ENCODE assay signal across 26 cellular contexts in genomic region chr5:168064933-168065622, GRCh38.
"Had no signal": no experiment of that assay in that cellular context is flagged by ENCODE, and none has a peak within 500 bp of the region (broad histone marks: within the 10 kb centered on the region; RNA-seq: fewer than 3 reads in every experiment).

No MANE protein-coding gene starts in this region.

- H3K4me2 ChIP-seq: neural progenitor cell had no signal

- H2AFZ ChIP-seq: neural progenitor cell had no signal

- H3K27ac Mint-ChIP-seq: activated naive CD8-positive, alpha-beta T cell treated with anti-CD3 and anti-CD28 coated beads for 36 hours; activated T-helper 2 cell treated with anti-CD3 and anti-CD28 coated beads, Interferon-gamma antibody, Interleukin-2, Interleukin-4, amounts not matched to agents 10 μg/mL and 5 μg/mL and 100 μg/mL, durations not matched to agents 14 hours and 24 hours and 36 hours; naive thymus-derived CD8-positive, alpha-beta T cell; neural progenitor cell; progenitor cell of endocrine pancreas; type B pancreatic cell had no signal

- H3K4me3 ChIP-seq: breast epithelium, dorsolateral prefrontal cortex, gastroesophageal sphincter, lower lobe of right lung, neural progenitor cell, sigmoid colon, thoracic aorta, vagina had no signal

- H3K27me3 Mint-ChIP-seq: central memory CD8-positive, alpha-beta T cell had no signal

- H3K4me1 ChIP-seq: breast epithelium, gastroesophageal sphincter, lower lobe of right lung, sigmoid colon, vagina had no signal

- H3K36me3 Mint-ChIP-seq: activated naive CD8-positive, alpha-beta T cell treated with anti-CD3 and anti-CD28 coated beads for 36 hours; naive thymus-derived CD8-positive, alpha-beta T cell had no signal

- H3K36me3 ChIP-seq: breast epithelium, gastroesophageal sphincter, lower lobe of right lung, neural progenitor cell, sigmoid colon, thoracic aorta, vagina had no signal

- FAIRE-seq: colon had no signal

- H3K9me3 ChIP-seq: breast epithelium, gastroesophageal sphincter, lower lobe of right lung, sigmoid colon, thoracic aorta, vagina had no signal

- DNase-seq: activated CD4-positive, alpha-beta T cell treated with anti-CD3 and anti-CD28 coated beads for 4 hours; activated CD4-positive, alpha-beta T cell treated with anti-CD3 and anti-CD28 coated beads, Interleukin-2, amount 50 U/mL, for 48 hours; activated CD4-positive, CD25-positive, alpha-beta regulatory T cell; activated CD8-positive, alpha-beta memory T cell treated with anti-CD3 and anti-CD28 coated beads, Interleukin-2, amount 50 U/mL, for 48 hours; activated naive CD4-positive, alpha-beta T cell; activated naive CD8-positive, alpha-beta T cell treated with anti-CD3 and anti-CD28 coated beads for 36 hours; activated T-cell treated with anti-CD3 and anti-CD28 coated beads, Interleukin-2, amount 50 U/mL, for 4 hours; dorsolateral prefrontal cortex; head of caudate nucleus; islet precursor cell; lower lobe of right lung; naive thymus-derived CD8-positive, alpha-beta T cell; retina; sigmoid colon; stimulated activated CD4-positive, alpha-beta T cell treated with anti-CD3 and anti-CD28 coated beads, Interleukin-4, amount 100 ng/mL, for 24 hours; stimulated activated naive CD4-positive, alpha-beta T cell treated with Interleukin-2 at 50 U/mL for 16 hours had no signal

- ATAC-seq: activated T-cell treated with anti-CD3 and anti-CD28 coated beads, Interleukin-2, amount 50 U/mL, for 4 hours; gastroesophageal sphincter; lower lobe of right lung; naive thymus-derived CD8-positive, alpha-beta T cell had no signal

- H3K4me1 Mint-ChIP-seq: activated naive CD8-positive, alpha-beta T cell treated with anti-CD3 and anti-CD28 coated beads for 36 hours; central memory CD8-positive, alpha-beta T cell; naive thymus-derived CD8-positive, alpha-beta T cell had no signal

- H3K27ac ChIP-seq: breast epithelium, dorsolateral prefrontal cortex, gastroesophageal sphincter, lower lobe of right lung, neural progenitor cell, sigmoid colon, thoracic aorta, vagina had no signal

- H3K9me3 Mint-ChIP-seq: activated naive CD8-positive, alpha-beta T cell treated with anti-CD3 and anti-CD28 coated beads for 36 hours; activated T-cell treated with anti-CD3 and anti-CD28 coated beads, Interleukin-2, amount 50 U/mL, for 4 hours; activated T-helper 2 cell treated with anti-CD3 and anti-CD28 coated beads, Interferon-gamma antibody, Interleukin-2, Interleukin-4, amounts not matched to agents 10 μg/mL and 5 μg/mL and 100 μg/mL, durations not matched to agents 14 hours and 24 hours and 36 hours; central memory CD8-positive, alpha-beta T cell; neural progenitor cell; type B pancreatic cell had no signal

- H3K4me3 Mint-ChIP-seq: activated naive CD8-positive, alpha-beta T cell treated with anti-CD3 and anti-CD28 coated beads for 36 hours; activated T-cell treated with anti-CD3 and anti-CD28 coated beads, Interleukin-2, amount 50 U/mL, for 4 hours; central memory CD8-positive, alpha-beta T cell; naive thymus-derived CD8-positive, alpha-beta T cell; neural progenitor cell; type B pancreatic cell had no signal

- H3K9ac ChIP-seq: neural progenitor cell had no signal

- H3K27me3 ChIP-seq: breast epithelium, dorsolateral prefrontal cortex, gastroesophageal sphincter, neural progenitor cell, sigmoid colon, vagina had no signal
